8 cellular contexts compared by ENCODE assay signal in genomic region chr22:36329217-36330078, GRCh38. TPM values are rescaled to one million over a fixed set of nuclear protein-coding genes. Genes with fewer than 3 reads are reported as not detected.
DNase-seq lines count a peak whose midpoint lies in the region; TF ChIP-seq lines count a peak whose summit lies in the region.

No MANE protein-coding gene starts in this region.

- POLR2A ChIA-PET in HEK293T (lab: Yijun Ruan, JAX) = no interaction called here

- no peaks in the 10 kb centered on the region for H3K9me3 ChIP-seq in GM23248 (ENCODE audit: low read depth)
- H3K9me3 ChIP-seq in suprapubic skin = no peaks in the 10 kb centered on the region

- H4K20me1 ChIP-seq in GM23248 (ENCODE audit: insufficient read depth) = no peaks in the 10 kb centered on the region

- peak overlapping the region; percentile 17 for H3K4me2 ChIP-seq in GM23248 (ENCODE audit: unreplicated experiment)

- in situ Hi-C loops in GM23248 (cut with MboI) = no loop called here

- peak overlapping the region; percentile 65 for H3K9ac ChIP-seq in GM23248

- no peak overlapping the region for H3K4me3 ChIP-seq in GM23248
- no peak overlapping the region for H3K4me3 ChIP-seq in fibroblast of mammary gland (ENCODE audit: control insufficient read depth, low read depth, low read length)
- H3K4me3 ChIP-seq in suprapubic skin = peak overlapping the region; percentile 11

- CTCF ChIA-PET in HEK293T (lab: Yijun Ruan, JAX) = no interaction called here

- peaks cover 30% of the 10 kb centered on the region for H3K36me3 ChIP-seq in GM23248 (ENCODE audit: low read depth)
- H3K36me3 ChIP-seq in suprapubic skin = peaks cover 22% of the 10 kb centered on the region

- peak; percentile 83 for TF ChIP-seq EP300 in suprapubic skin (IDR thresholded peaks at IDR 0.05)

- no peaks in the 10 kb centered on the region for H3K27me3 ChIP-seq in GM23248 (replicated peaks; ENCODE audit: insufficient read depth)
- no peaks in the 10 kb centered on the region for H3K27me3 ChIP-seq in suprapubic skin

- peaks cover 100% of the 10 kb centered on the region for H3K79me2 ChIP-seq in GM23248 (ENCODE audit: insufficient read depth)

- no peak overlapping the region for H2AFZ ChIP-seq in GM23248

- peak overlapping the region; percentile 93 for H3K27ac ChIP-seq in GM23248
- peak overlapping the region; percentile 93 for H3K27ac ChIP-seq in suprapubic skin

- no peaks in the 10 kb centered on the region for H3K9me2 ChIP-seq in GM23248 (ENCODE audit: insufficient read depth)

- TF ChIP-seq CTCF in fibroblast of mammary gland (conservative IDR thresholded peaks at IDR 0.05; ENCODE audit: control insufficient read depth, insufficient read depth, low read depth, low read length) (no peak), suprapubic skin (IDR thresholded peaks at IDR 0.05) (no peak)

- peaks cover 61% of the 10 kb centered on the region for H3K4me1 ChIP-seq in GM23248 (ENCODE audit: insufficient read depth)
- peaks cover 99% of the 10 kb centered on the region for H3K4me1 ChIP-seq in suprapubic skin

- no peak for TF ChIP-seq POLR2A in suprapubic skin (IDR thresholded peaks at IDR 0.05)

- 51 to 52% methylated on average over 23 to 24 of the region's 24 CpGs for WGBS in GM23248 (ENCODE audit: low coverage in 1 of 2, low lambda C conversion rate in 2 of 2, missing lambda C conversion rate in 2 of 2), 2 experiments
- 26% methylated on average over 24 of the region's 24 CpGs for WGBS in suprapubic skin

- DNase-seq in GM23248 = peak; percentile 72
- peak; percentile 60 for DNase-seq in OCI-M2 (lab: John Stamatoyannopoulos, UW; ENCODE audit: unreplicated experiment)
- DNase-seq in activated T-helper 1 cell treated with Interleukin-2 at 50 U/mL for 16 hours (ENCODE audit: low read depth) = peak; percentile 54
- DNase-seq in fibroblast of mammary gland (ENCODE audit: low read depth) = peak; percentile 79
- peak; percentile 88 for DNase-seq in non-pigmented ciliary epithelial cell (ENCODE audit: low read depth)
- no peak for DNase-seq in suprapubic skin (ENCODE audit: low spot score in 2 of 2)
- no peak for DNase-seq in midbrain (lab: John Stamatoyannopoulos, UW)
- DNase-seq in HEK293T (ENCODE audit: extremely low spot score) = no peak

- H3F3A ChIP-seq in GM23248 (ENCODE audit: insufficient read depth) = peaks cover 93% of the 10 kb centered on the region

TF ChIP-seq in HEK293T, 16 proteins besides CTCF, POLR2A, EP300 and RAD21:
- TF ChIP-seq ZNF384 (IDR thresholded peaks at IDR 0.05) (no peak), SUZ12 (IDR thresholded peaks at IDR 0.05) (no peak), ARNT (IDR thresholded peaks at IDR 0.05) (no peak), PKNOX1 (IDR thresholded peaks at IDR 0.05) (no peak), FOXA1 (IDR thresholded peaks at IDR 0.05) (no peak), HDGF (IDR thresholded peaks at IDR 0.05; ENCODE audit: borderline replicate concordance) (no peak), CTBP1 (IDR thresholded peaks at IDR 0.05; ENCODE audit: borderline replicate concordance) (no peak), L3MBTL2 (conservative IDR thresholded peaks at IDR 0.05) (no peak), NFRKB (IDR thresholded peaks at IDR 0.05) (no peak), BHLHE40 (IDR thresholded peaks at IDR 0.05; ENCODE audit: borderline replicate concordance) (no peak), TARDBP (IDR thresholded peaks at IDR 0.05) (no peak), ELF4 (IDR thresholded peaks at IDR 0.05) (no peak), SP1 (IDR thresholded peaks at IDR 0.05) (no peak)

RNA-seq across cellular contexts. Expression of gene MYH9, which starts 58.3 kb away (rescaled TPM):
- total RNA-seq in GM23248 (2014; rRNA removed; shearing (Covaris generic)) = 420 and 453 TPM in 2 replicates
- 282 and 287 TPM in 2 replicates for polyA plus RNA-seq in GM23248 (2016; fragmentation: Nextera tagmentation; extraction: Ambion mirVana)
- total RNA-seq in suprapubic skin = 100 to 1,000 TPM; 284 to 323 (median 294) TPM

Comparison
In these comparisons a context has a peak if more than half of its experiments do, and no peak if none do; other contexts are left out.
1. DNase-seq: peak in GM23248 (single experiment), OCI-M2 (single experiment), activated T-helper 1 cell treated with Interleukin-2 at 50 U/mL for 16 hours (single experiment), fibroblast of mammary gland (single experiment) and non-pigmented ciliary epithelial cell (single experiment); none in suprapubic skin (0 of 2), midbrain (single experiment) and HEK293T (single experiment).